ENCODE assay signal across 8 cellular contexts in genomic region chr3:151460774-151461450, GRCh38. TPM values are rescaled to one million over a fixed set of nuclear protein-coding genes. Genes with fewer than 3 reads are reported as not detected.
DNase-seq lines count a peak whose midpoint lies in the region; ATAC-seq, FAIRE-seq and TF ChIP-seq lines count a peak whose summit lies in the region.

A gene with protein sequence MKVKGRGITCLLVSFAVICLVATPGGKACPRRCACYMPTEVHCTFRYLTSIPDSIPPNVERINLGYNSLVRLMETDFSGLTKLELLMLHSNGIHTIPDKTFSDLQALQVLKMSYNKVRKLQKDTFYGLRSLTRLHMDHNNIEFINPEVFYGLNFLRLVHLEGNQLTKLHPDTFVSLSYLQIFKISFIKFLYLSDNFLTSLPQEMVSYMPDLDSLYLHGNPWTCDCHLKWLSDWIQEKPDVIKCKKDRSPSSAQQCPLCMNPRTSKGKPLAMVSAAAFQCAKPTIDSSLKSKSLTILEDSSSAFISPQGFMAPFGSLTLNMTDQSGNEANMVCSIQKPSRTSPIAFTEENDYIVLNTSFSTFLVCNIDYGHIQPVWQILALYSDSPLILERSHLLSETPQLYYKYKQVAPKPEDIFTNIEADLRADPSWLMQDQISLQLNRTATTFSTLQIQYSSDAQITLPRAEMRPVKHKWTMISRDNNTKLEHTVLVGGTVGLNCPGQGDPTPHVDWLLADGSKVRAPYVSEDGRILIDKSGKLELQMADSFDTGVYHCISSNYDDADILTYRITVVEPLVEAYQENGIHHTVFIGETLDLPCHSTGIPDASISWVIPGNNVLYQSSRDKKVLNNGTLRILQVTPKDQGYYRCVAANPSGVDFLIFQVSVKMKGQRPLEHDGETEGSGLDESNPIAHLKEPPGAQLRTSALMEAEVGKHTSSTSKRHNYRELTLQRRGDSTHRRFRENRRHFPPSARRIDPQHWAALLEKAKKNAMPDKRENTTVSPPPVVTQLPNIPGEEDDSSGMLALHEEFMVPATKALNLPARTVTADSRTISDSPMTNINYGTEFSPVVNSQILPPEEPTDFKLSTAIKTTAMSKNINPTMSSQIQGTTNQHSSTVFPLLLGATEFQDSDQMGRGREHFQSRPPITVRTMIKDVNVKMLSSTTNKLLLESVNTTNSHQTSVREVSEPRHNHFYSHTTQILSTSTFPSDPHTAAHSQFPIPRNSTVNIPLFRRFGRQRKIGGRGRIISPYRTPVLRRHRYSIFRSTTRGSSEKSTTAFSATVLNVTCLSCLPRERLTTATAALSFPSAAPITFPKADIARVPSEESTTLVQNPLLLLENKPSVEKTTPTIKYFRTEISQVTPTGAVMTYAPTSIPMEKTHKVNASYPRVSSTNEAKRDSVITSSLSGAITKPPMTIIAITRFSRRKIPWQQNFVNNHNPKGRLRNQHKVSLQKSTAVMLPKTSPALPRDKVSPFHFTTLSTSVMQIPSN (N-terminal part only) (minus strand): TSS chr3:151461061. CDS start chr3:151458709, 2,352 bp downstream.

- no peaks in the 10 kb centered on the region for H3K27me3 ChIP-seq in right cardiac atrium (ENCODE audit: control insufficient read depth, insufficient read depth)

- H3K9me3 ChIP-seq in right cardiac atrium (ENCODE audit: control insufficient read depth, low read length) = no peaks in the 10 kb centered on the region

- ATAC-seq in SK-N-SH treated with all-trans-retinoic acid at 6 μM for 48 hours (peak; percentile 40), right cardiac atrium (peak; percentile 74 to 84), sciatic nerve (peak; percentile 72), GM18498 (IDR thresholded peaks at IDR 0.05; ENCODE audit: unreplicated experiment) (no peak)

- intact Hi-C loops in right cardiac atrium (cut with DNase I) (loop anchor here in 1 of 4 donors (10.0 kb wide), 1 partner anchor 374 kb away; no protein-coding TSS in a partner anchor), sciatic nerve (cut with DNase I) (no loop called here)

- no peak for TF ChIP-seq POLR2A in GM12892 (IDR thresholded peaks at IDR 0.05; ENCODE audit: low read depth, low read length)

- no peak for FAIRE-seq in GM12892 (lab: Jason Lieb, UNC)

- peak; percentile 5 for DNase-seq in GM12892 (ENCODE audit: insufficient read length)
- DNase-seq in right cardiac atrium = peak; percentile 33 to 81 (median 75)
- no peak for DNase-seq in sciatic nerve (ENCODE audit: low spot score)
- DNase-seq in DMS153 (lab: John Stamatoyannopoulos, UW) = no peak
- no peak for DNase-seq in NCI-H1930 (lab: John Stamatoyannopoulos, UW)
- no peak for DNase-seq in HPDE6-E6E7 (ENCODE audit: extremely low spot score)

- peak within 1 kb of the TSS; percentile 42 for H3K4me3 ChIP-seq in right cardiac atrium (ENCODE audit: low read length)

- 14% methylated on average over 40 of the region's 40 CpGs for WGBS in right cardiac atrium

- peak within 1 kb of the TSS; percentile 49 for H3K27ac ChIP-seq in right cardiac atrium (ENCODE audit: low read length)

- H3K4me1 ChIP-seq in right cardiac atrium (ENCODE audit: control insufficient read depth, insufficient read depth, low read length) = no peaks in the 10 kb centered on the region

TF ChIP-seq in SK-N-SH treated with all-trans-retinoic acid at 6 μM for 48 hours, 23 proteins besides CTCF, POLR2A, EP300 and RAD21:
- no peak for TF ChIP-seq BACH2 (CRISPR knock-in tag; IDR thresholded peaks at IDR 0.05; ENCODE audit: borderline replicate concordance)
- no peak for TF ChIP-seq RARB (CRISPR knock-in tag; IDR thresholded peaks at IDR 0.05)
- TF ChIP-seq ESRRG (CRISPR knock-in tag; IDR thresholded peaks at IDR 0.05) = no peak
- no peak for TF ChIP-seq PPARA (CRISPR knock-in tag; IDR thresholded peaks at IDR 0.05; ENCODE audit: borderline replicate concordance)
- TF ChIP-seq CSRNP3 (CRISPR knock-in tag; IDR thresholded peaks at IDR 0.05) = no peak
- TF ChIP-seq ZNF8 (CRISPR knock-in tag; IDR thresholded peaks at IDR 0.05) = no peak
- no peak for TF ChIP-seq ISL1 (CRISPR knock-in tag; IDR thresholded peaks at IDR 0.05)
- no peak for TF ChIP-seq ZNF70 (CRISPR knock-in tag; IDR thresholded peaks at IDR 0.05)

RNA-seq across cellular contexts. Expression of the gene that starts here (rescaled TPM):
- polyA plus RNA-seq in GM12892 (2012; ENCODE audit: missing spikeins) = 0.72 TPM
- total RNA-seq in right cardiac atrium (10 to 100 TPM in 3 of 4 donors, 1 to 10 TPM in 1; 5.0 to 19.3 (median 14.0) TPM), sciatic nerve (1.2 TPM)
- polyA plus RNA-seq in right cardiac atrium = 12.3 TPM

Comparison
In these comparisons a context has a peak if more than half of its experiments do, and no peak if none do; other contexts are left out.
1. DNase-seq: peak in GM12892 (single experiment) and right cardiac atrium (3 of 3); none in sciatic nerve (single experiment), DMS153 (single experiment), NCI-H1930 (0 of 2) and HPDE6-E6E7 (single experiment).